ENCODE assay signal across 16 cellular contexts in genomic region chr2:47429795-47430194, GRCh38. TPM values are rescaled to one million over a fixed set of nuclear protein-coding genes. Genes with fewer than 3 reads are reported as not detected.
A peak's percentile ranks its signal among the peaks of the same experiment; 100 is the strongest.
DNase-seq lines count a peak whose midpoint lies in the region; ATAC-seq and TF ChIP-seq lines count a peak whose summit lies in the region.
"Had no signal": no experiment of that assay in that cellular context is flagged by ENCODE, and none has a peak within 500 bp of the region (broad histone marks: within the 10 kb centered on the region; RNA-seq: fewer than 3 reads in every experiment).

No MANE protein-coding gene starts in this region.

- H3K4me3 ChIP-seq in epithelial cell of esophagus (ENCODE audit: low read length), result no peak overlapping the region
- H3K4me3 ChIP-seq: HAP-1, upper lobe of right lung had no signal

- ATAC-seq in GM19455 (IDR thresholded peaks at IDR 0.05; ENCODE audit: unreplicated experiment), result no peak
- ATAC-seq: effector memory CD8-positive, alpha-beta T cell; stimulated activated naive B cell treated with anti-CD40 and anti-IgM and Interleukin-4, amounts not matched to agents 10 μg/mL and 1 μg/mL and 100 μg/mL, for 72 hours; upper lobe of right lung had no signal

- peak; percentile 77 for DNase-seq in ELR (ENCODE audit: low read depth)
- DNase-seq in RPMI7951 (ENCODE audit: low read depth), result peak; percentile 23
- DNase-seq in epithelial cell of esophagus (ENCODE audit: low read depth), result peak; percentile 50
- DNase-seq in renal cortical epithelial cell (ENCODE audit: low read depth), result peak; percentile 47
- DNase-seq in NCI-H1092 (lab: John Stamatoyannopoulos, UW), result no peak
- DNase-seq in iPS-NIHi11 (ENCODE audit: low spot score), result no peak
- DNase-seq: activated effector memory CD4-positive, alpha-beta T cell treated with anti-CD3 and anti-CD28 coated beads, Interleukin-2, amount 50 U/mL, for 16 hours; DND-41; effector memory CD8-positive, alpha-beta T cell; kidney; occipital lobe; small intestine; stimulated activated naive B cell treated with anti-CD40 and anti-IgM and Interleukin-4, amounts not matched to agents 10 μg/mL and 1 μg/mL and 100 μg/mL, for 72 hours; upper lobe of right lung had no signal

- TF ChIP-seq CTCF in epithelial cell of esophagus (IDR thresholded peaks at IDR 0.05; ENCODE audit: insufficient read depth, low read depth, low read length, missing control alignments), result no peak

RNA-seq across cellular contexts. Expression of gene MSH2, which starts 26.8 kb away (rescaled TPM):
- 48.1 and 53.8 TPM in 2 replicates for total RNA-seq in RPMI7951 (2014; rRNA removed; shearing (Covaris generic))
- total RNA-seq in renal cortical epithelial cell, result 34.4 and 38.4 TPM in 2 replicates

Comparison
In these comparisons a context has a peak if more than half of its experiments do, and no peak if none do; other contexts are left out.
1. DNase-seq: peak in ELR (single experiment), RPMI7951 (single experiment), epithelial cell of esophagus (single experiment) and renal cortical epithelial cell (single experiment); none in NCI-H1092 (single experiment) and iPS-NIHi11 (single experiment).